Comparison of ENCODE assay signal across 13 cellular contexts in the genomic region with DNA sequence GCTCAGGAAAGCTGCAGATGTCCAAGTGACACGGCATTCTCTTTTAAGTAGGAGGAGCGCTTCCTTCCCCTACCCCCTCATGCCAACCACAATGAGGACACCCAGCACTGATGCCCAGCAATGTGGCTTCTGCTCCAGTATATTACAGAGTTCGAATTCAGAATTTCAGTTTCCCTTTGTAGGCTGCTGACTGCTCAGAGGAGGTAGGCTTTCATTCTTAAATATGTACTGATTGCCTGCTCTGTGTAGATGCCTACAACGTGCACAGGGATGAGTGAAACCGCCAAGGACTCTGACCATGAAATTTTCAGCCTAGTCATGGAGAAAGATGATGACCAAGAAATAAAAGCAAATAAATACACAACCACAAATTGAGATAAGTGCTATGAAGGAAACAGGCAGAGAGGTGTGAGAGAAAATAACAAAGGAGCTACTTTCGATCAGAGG. TPM values are rescaled to one million over a fixed set of nuclear protein-coding genes. Genes with fewer than 3 reads are reported as not detected.
DNase-seq lines count a peak whose midpoint lies in the region; ATAC-seq and TF ChIP-seq lines count a peak whose summit lies in the region.
"Had no signal": no experiment of that assay in that cellular context is flagged by ENCODE, and none has a peak within 500 bp of the region (broad histone marks: within the 10 kb centered on the region; RNA-seq: fewer than 3 reads in every experiment).

No MANE protein-coding gene starts in this region.

- no peaks in the 10 kb centered on the region for H3K27me3 Mint-ChIP-seq in activated CD4-positive, alpha-beta T cell treated with anti-CD3 and anti-CD28 coated beads for 36 hours
- H3K27me3 Mint-ChIP-seq in activated B cell treated with CpG ODN at 0.5 μM for 24 hours (no peaks in the 10 kb centered on the region), nephron progenitor cell (ENCODE audit: low read depth, poor library complexity) (no peaks in the 10 kb centered on the region)

- peak; percentile 42 for DNase-seq in activated CD4-positive, alpha-beta T cell treated with anti-CD3 and anti-CD28 coated beads for 36 hours
- DNase-seq in activated CD4-positive, alpha-beta T cell treated with anti-CD3 and anti-CD28 coated beads, Interleukin-2, amount 50 U/mL, for 1 hour, result no peak
- no peak for DNase-seq in activated B cell treated with CpG ODN at 0.5 μM for 24 hours
- no peak for DNase-seq in nephron progenitor cell
- DNase-seq in NCI-H2107 treated with DMSO at 0.1 percent for 48 hours (lab: John Stamatoyannopoulos, UW; ENCODE audit: unreplicated experiment), result no peak
- DNase-seq in NCI-H526 (lab: John Stamatoyannopoulos, UW), result no peak
- DNase-seq: activated effector memory CD4-positive, alpha-beta T cell treated with Interleukin-2 at 50 U/mL for 16 hours; HCEC 1CT; NCI-H345; trophoblast cell had no signal

- POLR2A ChIA-PET in activated CD4-positive, alpha-beta T cell treated with anti-CD3 and anti-CD28 coated beads for 36 hours (lab: Charles Lee), result no interaction called here
- POLR2A ChIA-PET in activated B cell treated with CpG ODN at 0.5 μM for 24 hours (lab: Charles Lee), result no interaction called here

- H3K27ac Mint-ChIP-seq in activated CD4-positive, alpha-beta T cell treated with anti-CD3 and anti-CD28 coated beads for 36 hours, result peak overlapping the region; percentile 83
- H3K27ac Mint-ChIP-seq in activated B cell treated with CpG ODN at 0.5 μM for 24 hours, result peak overlapping the region; percentile 47
- peak overlapping the region; percentile 76 for H3K27ac Mint-ChIP-seq in nephron progenitor cell

- peaks cover 3% of the 10 kb centered on the region for H3K36me3 Mint-ChIP-seq in activated CD4-positive, alpha-beta T cell treated with anti-CD3 and anti-CD28 coated beads for 36 hours (ENCODE audit: low read depth)
- H3K36me3 Mint-ChIP-seq in activated B cell treated with CpG ODN at 0.5 μM for 24 hours (ENCODE audit: low read depth) (no peaks in the 10 kb centered on the region), nephron progenitor cell (ENCODE audit: low read depth) (no peaks in the 10 kb centered on the region)

- peak overlapping the region; percentile 0 for H3K4me3 Mint-ChIP-seq in activated CD4-positive, alpha-beta T cell treated with anti-CD3 and anti-CD28 coated beads for 36 hours
- H3K4me3 Mint-ChIP-seq in activated B cell treated with CpG ODN at 0.5 μM for 24 hours (no peak overlapping the region), nephron progenitor cell (no peak overlapping the region)
- H3K4me3 Mint-ChIP-seq: neural crest cell had no signal

- peak; percentile 37 for ATAC-seq in activated CD4-positive, alpha-beta T cell treated with anti-CD3 and anti-CD28 coated beads for 36 hours
- ATAC-seq in GM21825 (IDR thresholded peaks at IDR 0.05; ENCODE audit: unreplicated experiment), result peak; percentile 36
- ATAC-seq in activated B cell treated with CpG ODN at 0.5 μM for 24 hours (ENCODE audit: low read depth), result no peak
- no peak for ATAC-seq in HG03097 (IDR thresholded peaks at IDR 0.05; ENCODE audit: low FRiP score, unreplicated experiment)

- TF ChIP-seq CTCF in activated B cell treated with CpG ODN at 0.5 μM for 24 hours (IDR thresholded peaks at IDR 0.05), result no peak
- no peak for TF ChIP-seq CTCF in nephron progenitor cell (IDR thresholded peaks at IDR 0.05)

- H3K9me3 Mint-ChIP-seq in activated CD4-positive, alpha-beta T cell treated with anti-CD3 and anti-CD28 coated beads for 36 hours (ENCODE audit: low read depth), result no peaks in the 10 kb centered on the region
- H3K9me3 Mint-ChIP-seq in activated B cell treated with CpG ODN at 0.5 μM for 24 hours (no peaks in the 10 kb centered on the region), nephron progenitor cell (no peaks in the 10 kb centered on the region)
- H3K9me3 Mint-ChIP-seq: neural crest cell had no signal

- intact Hi-C loops in activated CD4-positive, alpha-beta T cell treated with anti-CD3 and anti-CD28 coated beads for 36 hours (cut with DNase I, micrococcal nuclease), result loop anchor here in 1 of 2 experiments (5.0 kb wide), 1 partner anchor 36 kb away; no protein-coding TSS in a partner anchor
- intact Hi-C loops in activated B cell treated with CpG ODN at 0.5 μM for 24 hours (cut with micrococcal nuclease), result no loop called here

- peaks cover 79% of the 10 kb centered on the region for H3K4me1 Mint-ChIP-seq in activated CD4-positive, alpha-beta T cell treated with anti-CD3 and anti-CD28 coated beads for 36 hours
- H3K4me1 Mint-ChIP-seq in activated B cell treated with CpG ODN at 0.5 μM for 24 hours (peaks cover 56% of the 10 kb centered on the region), nephron progenitor cell (peaks cover 14% of the 10 kb centered on the region)

- CTCF ChIA-PET in activated CD4-positive, alpha-beta T cell treated with anti-CD3 and anti-CD28 coated beads for 36 hours (lab: Charles Lee), result interaction anchor here (0.7 to 1.0 kb wide), 2 partner anchors 8 to 51 kb away, joined by 3 read pairs; a partner anchor contains a TSS
- CTCF ChIA-PET in activated B cell treated with CpG ODN at 0.5 μM for 24 hours (lab: Charles Lee), result interaction anchor here (1.0 kb wide), 1 partner anchor 16 kb away, joined by 3 read pairs; no protein-coding TSS in a partner anchor

RNA-seq across cellular contexts. Expression of a gene that starts 50.9 kb away (rescaled TPM):
- 100 to 1,000 TPM; 284 to 371 TPM for total RNA-seq in activated CD4-positive, alpha-beta T cell treated with anti-CD3 and anti-CD28 coated beads for 36 hours
- total RNA-seq in activated B cell treated with CpG ODN at 0.5 μM for 24 hours, result 207 and 226 TPM in 2 replicates

Comparison
In these comparisons a context has a peak if more than half of its experiments do, and no peak if none do; other contexts are left out.
1. ATAC-seq: peak in activated CD4-positive, alpha-beta T cell treated with anti-CD3 and anti-CD28 coated beads for 36 hours (single experiment) and GM21825 (single experiment); none in activated B cell treated with CpG ODN at 0.5 μM for 24 hours (single experiment) and HG03097 (single experiment).
2. Peak in every context shown above with its lines, with median percentiles within 50 percentile points of each other: H3K27ac Mint-ChIP-seq.